Comparison of ENCODE assay signal across 36 cellular contexts in the genomic region with DNA sequence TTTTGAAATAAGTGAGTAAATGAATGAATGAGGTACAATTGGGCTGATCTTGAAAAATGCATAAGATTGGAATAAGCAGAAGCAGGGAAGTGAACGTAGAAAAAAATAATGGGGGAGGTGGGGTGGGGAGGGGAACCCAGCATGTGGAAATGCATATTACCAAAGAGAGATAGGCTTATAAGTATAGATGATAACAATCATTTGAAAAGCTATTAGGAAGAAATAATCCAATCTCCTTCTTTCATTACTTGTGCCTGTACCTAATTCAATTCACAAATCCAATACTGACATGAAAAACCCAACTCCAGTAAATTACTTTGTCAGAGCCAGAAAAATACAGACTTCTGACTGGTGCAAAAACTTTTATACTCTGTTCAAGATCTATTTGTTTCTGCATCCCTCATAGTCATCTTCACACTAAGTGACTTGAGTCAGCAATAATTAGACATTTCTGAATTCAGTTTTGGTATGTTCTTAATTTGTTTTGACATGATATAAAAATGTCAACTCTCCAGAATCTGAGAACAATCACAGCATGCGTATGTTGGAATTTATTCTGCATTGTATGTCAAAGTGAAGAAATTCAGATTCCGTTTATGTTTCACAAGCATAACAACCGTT.
"Had no signal": no experiment of that assay in that cellular context is flagged by ENCODE, and none has a peak within 500 bp of the region (broad histone marks: within the 10 kb centered on the region; RNA-seq: fewer than 3 reads in every experiment).

No MANE protein-coding gene starts in this region.

- H3K4me3 Mint-ChIP-seq: activated B cell treated with CpG ODN at 0.5 μM for 24 hours; activated CD8-positive, alpha-beta memory T cell treated with anti-CD3 and anti-CD28 coated beads, Interleukin-2, amount 10 ng/mL, durations not matched to agents 7 days and 5 days; activated CD8-positive, alpha-beta T cell treated with anti-CD3 and anti-CD28 coated beads for 36 hours; activated naive CD4-positive, alpha-beta T cell treated with anti-CD3 and anti-CD28 coated beads for 36 hours; activated naive CD4-positive, alpha-beta T cell treated with anti-CD3 and anti-CD28 coated beads, Interleukin-2, amount 50 U/mL, for 24 hours; activated naive CD8-positive, alpha-beta T cell treated with anti-CD3 and anti-CD28 coated beads for 36 hours; activated naive CD8-positive, alpha-beta T cell treated with anti-CD3 and anti-CD28 coated beads, Interleukin-2, amount 50 U/mL, for 24 hours; activated T-helper 1 cell treated with anti-CD3 and anti-CD28 coated beads, Interleukin-12 subunit alpha, Interleukin-12 subunit beta, Interleukin-2, Interleukin-4 antibody, amounts not matched to agents 30 ng/mL and 10 ng/mL and 1 ng/mL, durations not matched to agents 14 hours and 24 hours and 36 hours; T-helper 2 cell treated with Interferon-gamma antibody and Interleukin-4, amounts not matched to agents 5 μg/mL and 100 μg/mL, for 36 hours had no signal

- H3K4me1 ChIP-seq: adrenal gland, body of pancreas, esophagus squamous epithelium, gastroesophageal sphincter, heart right ventricle had no signal

- H3K4me1 Mint-ChIP-seq: activated B cell treated with CpG ODN at 0.5 μM for 24 hours; activated CD8-positive, alpha-beta memory T cell treated with anti-CD3 and anti-CD28 coated beads, Interleukin-2, amount 10 ng/mL, durations not matched to agents 7 days and 5 days; activated naive CD4-positive, alpha-beta T cell treated with anti-CD3 and anti-CD28 coated beads, Interleukin-2, amount 50 U/mL, for 24 hours; activated naive CD8-positive, alpha-beta T cell treated with anti-CD3 and anti-CD28 coated beads for 36 hours; activated naive CD8-positive, alpha-beta T cell treated with anti-CD3 and anti-CD28 coated beads, Interleukin-2, amount 50 U/mL, for 24 hours had no signal

- H3K27me3 Mint-ChIP-seq: activated B cell treated with CpG ODN at 0.5 μM for 24 hours; activated CD8-positive, alpha-beta memory T cell treated with anti-CD3 and anti-CD28 coated beads, Interleukin-2, amount 10 ng/mL, durations not matched to agents 7 days and 5 days; activated CD8-positive, alpha-beta T cell treated with anti-CD3 and anti-CD28 coated beads for 36 hours; activated naive CD4-positive, alpha-beta T cell treated with anti-CD3 and anti-CD28 coated beads, Interleukin-2, amount 50 U/mL, for 24 hours; activated naive CD8-positive, alpha-beta T cell treated with anti-CD3 and anti-CD28 coated beads for 36 hours; activated naive CD8-positive, alpha-beta T cell treated with anti-CD3 and anti-CD28 coated beads, Interleukin-2, amount 50 U/mL, for 24 hours had no signal

- H3K27ac Mint-ChIP-seq: activated B cell treated with CpG ODN at 0.5 μM for 24 hours; activated CD8-positive, alpha-beta memory T cell treated with anti-CD3 and anti-CD28 coated beads, Interleukin-2, amount 10 ng/mL, durations not matched to agents 7 days and 5 days; activated CD8-positive, alpha-beta T cell treated with anti-CD3 and anti-CD28 coated beads for 36 hours; activated naive CD4-positive, alpha-beta T cell treated with anti-CD3 and anti-CD28 coated beads for 36 hours; activated naive CD4-positive, alpha-beta T cell treated with anti-CD3 and anti-CD28 coated beads, Interleukin-2, amount 50 U/mL, for 24 hours; activated naive CD8-positive, alpha-beta T cell treated with anti-CD3 and anti-CD28 coated beads for 36 hours; activated naive CD8-positive, alpha-beta T cell treated with anti-CD3 and anti-CD28 coated beads, Interleukin-2, amount 50 U/mL, for 24 hours; activated T-helper 1 cell treated with anti-CD3 and anti-CD28 coated beads, Interleukin-12 subunit alpha, Interleukin-12 subunit beta, Interleukin-2, Interleukin-4 antibody, amounts not matched to agents 30 ng/mL and 10 ng/mL and 1 ng/mL, durations not matched to agents 14 hours and 24 hours and 36 hours; activated T-helper 2 cell treated with anti-CD3 and anti-CD28 coated beads, Interferon-gamma antibody, Interleukin-2, Interleukin-4, amounts not matched to agents 10 μg/mL and 5 μg/mL and 100 μg/mL, durations not matched to agents 14 hours and 24 hours and 36 hours; T-helper 2 cell treated with Interferon-gamma antibody and Interleukin-4, amounts not matched to agents 5 μg/mL and 100 μg/mL, for 36 hours had no signal

- H3K4me3 ChIP-seq: adrenal gland, body of pancreas, esophagus squamous epithelium, gastroesophageal sphincter, heart right ventricle had no signal

- DNase-seq: activated B cell treated with CpG ODN at 0.5 μM for 24 hours; activated CD4-positive, alpha-beta T cell treated with anti-CD3 and anti-CD28 coated beads for 48 hours; activated CD4-positive, alpha-beta T cell treated with anti-CD3 and anti-CD28 coated beads, Interleukin-2, amount 50 U/mL, for 1 hour; activated CD4-positive, alpha-beta T cell treated with anti-CD3 and anti-CD28 coated beads, Interleukin-2, amount 50 U/mL, for 48 hours; activated CD8-positive, alpha-beta memory T cell treated with anti-CD3 and anti-CD28 coated beads, Interleukin-2, amount 10 ng/mL, durations not matched to agents 7 days and 5 days; activated CD8-positive, alpha-beta memory T cell treated with anti-CD3 and anti-CD28 coated beads, Interleukin-2, amount 50 U/mL, for 4 hours; activated CD8-positive, alpha-beta T cell treated with anti-CD3 and anti-CD28 coated beads for 36 hours; activated effector memory CD4-positive, alpha-beta T cell treated with anti-CD3 and anti-CD28 coated beads, Interleukin-2, amount 50 U/mL, for 16 hours; activated naive CD4-positive, alpha-beta T cell treated with anti-CD3 and anti-CD28 coated beads for 36 hours; activated naive CD8-positive, alpha-beta T cell treated with anti-CD3 and anti-CD28 coated beads for 36 hours; activated naive CD8-positive, alpha-beta T cell treated with anti-CD3 and anti-CD28 coated beads, Interleukin-2, amount 50 U/mL, for 24 hours; activated T-cell treated with anti-CD3 and anti-CD28 coated beads, Interleukin-2, amount 50 U/mL, for 1 hour; activated T-cell treated with anti-CD3 and anti-CD28 coated beads, Interleukin-2, amount 50 U/mL, for 48 hours; adrenal gland; amygdala; aorta; body of pancreas; caudate nucleus; cortex of kidney; dermis blood vessel endothelial cell; effector CD4-positive, alpha-beta T cell; esophagus squamous epithelium; foreskin melanocyte; heart right ventricle; hippocampal formation; T1000; WERI-Rb-1 had no signal

- H3K27me3 ChIP-seq: adrenal gland, body of pancreas, esophagus squamous epithelium, gastroesophageal sphincter, heart right ventricle had no signal

- H3K36me3 ChIP-seq: adrenal gland, esophagus squamous epithelium, gastroesophageal sphincter, heart right ventricle, WERI-Rb-1 had no signal

- ATAC-seq: activated CD4-positive, CD25-positive, alpha-beta regulatory T cell treated with anti-CD3 and anti-CD28 coated beads, Interleukin-2, amount 50 U/mL, for 24 hours; activated CD8-positive, alpha-beta memory T cell treated with anti-CD3 and anti-CD28 coated beads, Interleukin-2, amount 10 ng/mL, durations not matched to agents 7 days and 5 days; activated CD8-positive, alpha-beta T cell treated with anti-CD3 and anti-CD28 coated beads for 36 hours; activated naive CD8-positive, alpha-beta T cell treated with anti-CD3 and anti-CD28 coated beads, Interleukin-2, amount 50 U/mL, for 24 hours; body of pancreas; gastroesophageal sphincter; heart right ventricle had no signal

- H3K27ac ChIP-seq: adrenal gland, body of pancreas, epithelial cell of prostate, esophagus squamous epithelium, gastroesophageal sphincter, heart right ventricle, WERI-Rb-1 had no signal

- H3K36me3 Mint-ChIP-seq: activated CD8-positive, alpha-beta memory T cell treated with anti-CD3 and anti-CD28 coated beads, Interleukin-2, amount 10 ng/mL, durations not matched to agents 7 days and 5 days; activated naive CD4-positive, alpha-beta T cell treated with anti-CD3 and anti-CD28 coated beads, Interleukin-2, amount 50 U/mL, for 24 hours; activated naive CD8-positive, alpha-beta T cell treated with anti-CD3 and anti-CD28 coated beads for 36 hours had no signal

- H3K9me3 ChIP-seq: adrenal gland, body of pancreas, esophagus squamous epithelium, gastroesophageal sphincter, heart right ventricle had no signal

- FAIRE-seq: colon, endothelial cell of umbilical vein had no signal
